In genomic region chr16:25553711-25554436, GRCh38 we compare ENCODE assay signal across 1 cellular context.
A peak's percentile ranks its signal among the peaks of the same experiment; 100 is the strongest.
TF ChIP-seq lines count a peak whose summit lies in the region.

No MANE protein-coding gene starts in this region.

TF ChIP-seq in K562, 482 proteins besides CTCF, POLR2A, EP300 and RAD21 (continues in another document):
- TF ChIP-seq CBFA2T3 (IDR thresholded peaks at IDR 0.05), result peak; percentile 98
- peak; percentile 77; the same call in 1 of the 2 replicates for TF ChIP-seq ZNF274 (IDR thresholded peaks at IDR 0.05; ENCODE audit: borderline replicate concordance, low read depth, low read length)
- no peak for TF ChIP-seq REST (CRISPR knock-in tag; IDR thresholded peaks at IDR 0.05; ENCODE audit: low read depth)
- TF ChIP-seq FOXJ2 (tag; IDR thresholded peaks at IDR 0.05), result peak; percentile 92
- TF ChIP-seq YY1 (IDR thresholded peaks at IDR 0.05; ENCODE audit: borderline replicate concordance in 1 of 3, control insufficient read depth in 1 of 3, extremely low read depth in 1 of 3, insufficient read depth in 3 of 3, insufficient read length in 1 of 3, insufficient replicate concordance in 2 of 3, low read depth in 1 of 3, low read length in 2 of 3), result peak in 1 of 3 experiments; percentile 18
- no peak for TF ChIP-seq SNRNP70 (optimal IDR thresholded peaks at IDR 0.05; ENCODE audit: low read depth, low read length)
- TF ChIP-seq NCOA1 (IDR thresholded peaks at IDR 0.05; ENCODE audit: low read depth), result peak; percentile 64; the same call in 1 of the 2 replicates
- TF ChIP-seq CTBP1 (IDR thresholded peaks at IDR 0.05; ENCODE audit: borderline replicate concordance), result peak; percentile 56; the same call in 1 of the 2 replicates
- no peak for TF ChIP-seq MYNN (IDR thresholded peaks at IDR 0.05)
- no peak for TF ChIP-seq MYNN (CRISPR knock-in tag; IDR thresholded peaks at IDR 0.05)
- peak; percentile 82 for TF ChIP-seq PTTG1 (tag; IDR thresholded peaks at IDR 0.05; ENCODE audit: low read depth)
- TF ChIP-seq NFIC (IDR thresholded peaks at IDR 0.05), result peak; percentile 91
- TF ChIP-seq MNT (conservative IDR thresholded peaks at IDR 0.05), result peak; percentile 65 to 78
- TF ChIP-seq HOMEZ (CRISPR knock-in tag; IDR thresholded peaks at IDR 0.05), result 0 out of 2 replicates have a peak, but pooled peaks have one; percentile 14
- TF ChIP-seq ETV5 (CRISPR knock-in tag; IDR thresholded peaks at IDR 0.05; ENCODE audit: low read depth), result no peak
- TF ChIP-seq UBTF (IDR thresholded peaks at IDR 0.05; ENCODE audit: borderline replicate concordance in 1 of 2, low read depth in 2 of 2, low read length in 2 of 2), result no peak
- no peak for TF ChIP-seq BRCA1 (IDR thresholded peaks at IDR 0.05)
- no peak for TF ChIP-seq BRCA1 (CRISPR knock-in tag; IDR thresholded peaks at IDR 0.05)
- peak; percentile 40; the same call in 1 of the 2 replicates for TF ChIP-seq MXI1 (IDR thresholded peaks at IDR 0.05; ENCODE audit: low read depth, low read length)
- peak; percentile 96 for TF ChIP-seq ZNF592 (IDR thresholded peaks at IDR 0.05)
- peak; percentile 41; the same call in 1 of the 2 replicates for TF ChIP-seq ESRRA (IDR thresholded peaks at IDR 0.05; ENCODE audit: borderline replicate concordance, low read depth)
- 0 out of 2 replicates have a peak, but pooled peaks have one; percentile 44 for TF ChIP-seq XRCC3 (IDR thresholded peaks at IDR 0.05)
- peak; percentile 33 for TF ChIP-seq MXD1 (CRISPR knock-in tag; IDR thresholded peaks at IDR 0.05; ENCODE audit: borderline replicate concordance, poor library complexity, severe bottlenecking)
- 0 out of 2 replicates have a peak, but pooled peaks have one; percentile 13 for TF ChIP-seq ZNF707 (CRISPR knock-in tag; conservative IDR thresholded peaks at IDR 0.05)
- peak in 1 of 2 experiments; percentile 6; a peak in 1 of 3 replicates for TF ChIP-seq CBX3 (IDR thresholded peaks at IDR 0.05; ENCODE audit: borderline replicate concordance in 1 of 2, low read length in 2 of 2)
- peak; percentile 55 for TF ChIP-seq PHF20 (IDR thresholded peaks at IDR 0.05; ENCODE audit: partially characterized antibody)
- TF ChIP-seq E2F5 (CRISPR knock-in tag; IDR thresholded peaks at IDR 0.05), result no peak
- no peak for TF ChIP-seq MLLT1 (IDR thresholded peaks at IDR 0.05)
- peak; percentile 58 for TF ChIP-seq BHLHE40 (IDR thresholded peaks at IDR 0.05; ENCODE audit: low read length)
- TF ChIP-seq PYGO2 (tag; IDR thresholded peaks at IDR 0.05), result no peak
- peak; percentile 80 for TF ChIP-seq SMARCC2 (IDR thresholded peaks at IDR 0.05; ENCODE audit: low read depth)
- TF ChIP-seq NR2C2 (CRISPR knock-in tag; IDR thresholded peaks at IDR 0.05), result no peak
- 0 out of 2 replicates have a peak, but pooled peaks have one; percentile 7 for TF ChIP-seq NR2C2 (tag; IDR thresholded peaks at IDR 0.05)
- 0 out of 2 replicates have a peak, but pooled peaks have one; percentile 30 for TF ChIP-seq ZNF197 (CRISPR knock-in tag; IDR thresholded peaks at IDR 0.05; ENCODE audit: low read depth)
- TF ChIP-seq ZBTB34 (CRISPR knock-in tag; IDR thresholded peaks at IDR 0.05), result 0 out of 2 replicates have a peak, but pooled peaks have one; percentile 21
- TF ChIP-seq ZNF395 (CRISPR knock-in tag; IDR thresholded peaks at IDR 0.05), result peak; percentile 60
